ENCODE assay signal across 2 cellular contexts in the genomic region with DNA sequence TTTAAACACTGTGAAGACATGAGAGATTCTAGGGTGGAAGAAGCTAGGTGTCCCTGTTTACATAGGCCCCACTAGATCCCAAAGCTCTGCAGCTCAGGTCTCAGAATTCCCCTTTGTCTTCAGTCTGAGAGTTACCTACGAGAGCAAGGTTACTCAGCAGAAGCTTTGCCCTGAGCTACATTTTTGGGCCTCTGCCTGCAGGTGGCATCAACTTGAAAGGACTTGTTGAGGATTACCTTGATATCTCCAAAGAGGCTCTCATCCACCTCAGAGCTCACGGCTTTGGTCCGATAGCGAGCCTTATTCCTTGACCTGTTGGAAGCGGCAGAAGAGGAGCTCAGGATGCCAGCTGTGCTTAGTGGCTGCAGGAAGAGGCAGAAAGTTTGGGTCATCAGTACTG.
TF ChIP-seq lines count a peak whose summit lies in the region.

No MANE protein-coding gene starts in this region.

TF ChIP-seq in liver, 16 proteins besides CTCF, POLR2A, EP300 and RAD21:
- TF ChIP-seq HNF4G (IDR thresholded peaks at IDR 0.05) (no peak), EGR1 (IDR thresholded peaks at IDR 0.05; ENCODE audit: low read depth in 2 of 2) (no peak), TAF1 (conservative IDR thresholded peaks at IDR 0.05) (no peak), FOXA1 (IDR thresholded peaks at IDR 0.05) (no peak), GABPA (IDR thresholded peaks at IDR 0.05 in 1 of 2, conservative IDR thresholded peaks at IDR 0.05 in 1 of 2) (no peak), NR2F2 (IDR thresholded peaks at IDR 0.05) (no peak), JUND (IDR thresholded peaks at IDR 0.05) (no peak), YY1 (IDR thresholded peaks at IDR 0.05) (no peak), HNF4A (conservative IDR thresholded peaks at IDR 0.05) (no peak)
- TF ChIP-seq, protein P1, sequence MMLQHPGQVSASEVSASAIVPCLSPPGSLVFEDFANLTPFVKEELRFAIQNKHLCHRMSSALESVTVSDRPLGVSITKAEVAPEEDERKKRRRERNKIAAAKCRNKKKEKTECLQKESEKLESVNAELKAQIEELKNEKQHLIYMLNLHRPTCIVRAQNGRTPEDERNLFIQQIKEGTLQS (IDR thresholded peaks at IDR 0.05), result no peak
- TF ChIP-seq, protein P2, sequence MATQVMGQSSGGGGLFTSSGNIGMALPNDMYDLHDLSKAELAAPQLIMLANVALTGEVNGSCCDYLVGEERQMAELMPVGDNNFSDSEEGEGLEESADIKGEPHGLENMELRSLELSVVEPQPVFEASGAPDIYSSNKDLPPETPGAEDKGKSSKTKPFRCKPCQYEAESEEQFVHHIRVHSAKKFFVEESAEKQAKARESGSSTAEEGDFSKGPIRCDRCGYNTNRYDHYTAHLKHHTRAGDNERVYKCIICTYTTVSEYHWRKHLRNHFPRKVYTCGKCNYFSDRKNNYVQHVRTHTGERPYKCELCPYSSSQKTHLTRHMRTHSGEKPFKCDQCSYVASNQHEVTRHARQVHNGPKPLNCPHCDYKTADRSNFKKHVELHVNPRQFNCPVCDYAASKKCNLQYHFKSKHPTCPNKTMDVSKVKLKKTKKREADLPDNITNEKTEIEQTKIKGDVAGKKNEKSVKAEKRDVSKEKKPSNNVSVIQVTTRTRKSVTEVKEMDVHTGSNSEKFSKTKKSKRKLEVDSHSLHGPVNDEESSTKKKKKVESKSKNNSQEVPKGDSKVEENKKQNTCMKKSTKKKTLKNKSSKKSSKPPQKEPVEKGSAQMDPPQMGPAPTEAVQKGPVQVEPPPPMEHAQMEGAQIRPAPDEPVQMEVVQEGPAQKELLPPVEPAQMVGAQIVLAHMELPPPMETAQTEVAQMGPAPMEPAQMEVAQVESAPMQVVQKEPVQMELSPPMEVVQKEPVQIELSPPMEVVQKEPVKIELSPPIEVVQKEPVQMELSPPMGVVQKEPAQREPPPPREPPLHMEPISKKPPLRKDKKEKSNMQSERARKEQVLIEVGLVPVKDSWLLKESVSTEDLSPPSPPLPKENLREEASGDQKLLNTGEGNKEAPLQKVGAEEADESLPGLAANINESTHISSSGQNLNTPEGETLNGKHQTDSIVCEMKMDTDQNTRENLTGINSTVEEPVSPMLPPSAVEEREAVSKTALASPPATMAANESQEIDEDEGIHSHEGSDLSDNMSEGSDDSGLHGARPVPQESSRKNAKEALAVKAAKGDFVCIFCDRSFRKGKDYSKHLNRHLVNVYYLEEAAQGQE (IDR thresholded peaks at IDR 0.05), result no peak
- TF ChIP-seq, protein P3, sequence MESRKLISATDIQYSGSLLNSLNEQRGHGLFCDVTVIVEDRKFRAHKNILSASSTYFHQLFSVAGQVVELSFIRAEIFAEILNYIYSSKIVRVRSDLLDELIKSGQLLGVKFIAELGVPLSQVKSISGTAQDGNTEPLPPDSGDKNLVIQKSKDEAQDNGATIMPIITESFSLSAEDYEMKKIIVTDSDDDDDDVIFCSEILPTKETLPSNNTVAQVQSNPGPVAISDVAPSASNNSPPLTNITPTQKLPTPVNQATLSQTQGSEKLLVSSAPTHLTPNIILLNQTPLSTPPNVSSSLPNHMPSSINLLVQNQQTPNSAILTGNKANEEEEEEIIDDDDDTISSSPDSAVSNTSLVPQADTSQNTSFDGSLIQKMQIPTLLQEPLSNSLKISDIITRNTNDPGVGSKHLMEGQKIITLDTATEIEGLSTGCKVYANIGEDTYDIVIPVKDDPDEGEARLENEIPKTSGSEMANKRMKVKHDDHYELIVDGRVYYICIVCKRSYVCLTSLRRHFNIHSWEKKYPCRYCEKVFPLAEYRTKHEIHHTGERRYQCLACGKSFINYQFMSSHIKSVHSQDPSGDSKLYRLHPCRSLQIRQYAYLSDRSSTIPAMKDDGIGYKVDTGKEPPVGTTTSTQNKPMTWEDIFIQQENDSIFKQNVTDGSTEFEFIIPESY (IDR thresholded peaks at IDR 0.05), result no peak

TF ChIP-seq in HepG2, 621 proteins besides CTCF, POLR2A, EP300 and RAD21:
- TF ChIP-seq, protein P4, sequence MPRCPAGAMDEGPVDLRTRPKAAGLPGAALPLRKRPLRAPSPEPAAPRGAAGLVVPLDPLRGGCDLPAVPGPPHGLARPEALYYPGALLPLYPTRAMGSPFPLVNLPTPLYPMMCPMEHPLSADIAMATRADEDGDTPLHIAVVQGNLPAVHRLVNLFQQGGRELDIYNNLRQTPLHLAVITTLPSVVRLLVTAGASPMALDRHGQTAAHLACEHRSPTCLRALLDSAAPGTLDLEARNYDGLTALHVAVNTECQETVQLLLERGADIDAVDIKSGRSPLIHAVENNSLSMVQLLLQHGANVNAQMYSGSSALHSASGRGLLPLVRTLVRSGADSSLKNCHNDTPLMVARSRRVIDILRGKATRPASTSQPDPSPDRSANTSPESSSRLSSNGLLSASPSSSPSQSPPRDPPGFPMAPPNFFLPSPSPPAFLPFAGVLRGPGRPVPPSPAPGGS (CRISPR knock-in tag; IDR thresholded peaks at IDR 0.05), result no peak
- TF ChIP-seq ZNF614 (CRISPR knock-in tag; IDR thresholded peaks at IDR 0.05; ENCODE audit: borderline replicate concordance), result no peak
- TF ChIP-seq CEBPG (CRISPR knock-in tag; IDR thresholded peaks at IDR 0.05), result no peak
- TF ChIP-seq HNRNPLL (IDR thresholded peaks at IDR 0.05; ENCODE audit: low read depth, low read length, poor library complexity, severe bottlenecking), result no peak
- TF ChIP-seq ZBTB20 (CRISPR knock-in tag; IDR thresholded peaks at IDR 0.05; ENCODE audit: borderline replicate concordance, low read depth), result no peak
- no peak for TF ChIP-seq CEBPB (IDR thresholded peaks at IDR 0.05; ENCODE audit: borderline replicate concordance, low read depth, low read length)
- TF ChIP-seq PRPF4 (IDR thresholded peaks at IDR 0.05; ENCODE audit: low read depth, low read length, poor library complexity, severe bottlenecking), result no peak
- TF ChIP-seq, protein P5, sequence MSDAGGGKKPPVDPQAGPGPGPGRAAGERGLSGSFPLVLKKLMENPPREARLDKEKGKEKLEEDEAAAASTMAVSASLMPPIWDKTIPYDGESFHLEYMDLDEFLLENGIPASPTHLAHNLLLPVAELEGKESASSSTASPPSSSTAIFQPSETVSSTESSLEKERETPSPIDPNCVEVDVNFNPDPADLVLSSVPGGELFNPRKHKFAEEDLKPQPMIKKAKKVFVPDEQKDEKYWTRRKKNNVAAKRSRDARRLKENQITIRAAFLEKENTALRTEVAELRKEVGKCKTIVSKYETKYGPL (CRISPR knock-in tag; IDR thresholded peaks at IDR 0.05), result no peak
- no peak for TF ChIP-seq MYC (CRISPR knock-in tag; IDR thresholded peaks at IDR 0.05; ENCODE audit: borderline replicate concordance)
- no peak for TF ChIP-seq ZNF790 (CRISPR knock-in tag; IDR thresholded peaks at IDR 0.05; ENCODE audit: borderline replicate concordance)
- no peak for TF ChIP-seq REL (CRISPR knock-in tag; conservative IDR thresholded peaks at IDR 0.05)
- no peak for TF ChIP-seq CREM (IDR thresholded peaks at IDR 0.05)
- TF ChIP-seq CREM (CRISPR knock-in tag; IDR thresholded peaks at IDR 0.05), result no peak
- TF ChIP-seq ZNF841 (CRISPR knock-in tag; IDR thresholded peaks at IDR 0.05; ENCODE audit: borderline replicate concordance), result no peak
- TF ChIP-seq KLF15 (CRISPR knock-in tag; IDR thresholded peaks at IDR 0.05; ENCODE audit: borderline replicate concordance), result no peak
- TF ChIP-seq, protein P6, sequence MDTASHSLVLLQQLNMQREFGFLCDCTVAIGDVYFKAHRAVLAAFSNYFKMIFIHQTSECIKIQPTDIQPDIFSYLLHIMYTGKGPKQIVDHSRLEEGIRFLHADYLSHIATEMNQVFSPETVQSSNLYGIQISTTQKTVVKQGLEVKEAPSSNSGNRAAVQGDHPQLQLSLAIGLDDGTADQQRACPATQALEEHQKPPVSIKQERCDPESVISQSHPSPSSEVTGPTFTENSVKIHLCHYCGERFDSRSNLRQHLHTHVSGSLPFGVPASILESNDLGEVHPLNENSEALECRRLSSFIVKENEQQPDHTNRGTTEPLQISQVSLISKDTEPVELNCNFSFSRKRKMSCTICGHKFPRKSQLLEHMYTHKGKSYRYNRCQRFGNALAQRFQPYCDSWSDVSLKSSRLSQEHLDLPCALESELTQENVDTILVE (CRISPR knock-in tag; IDR thresholded peaks at IDR 0.05), result no peak
- TF ChIP-seq, protein P7, sequence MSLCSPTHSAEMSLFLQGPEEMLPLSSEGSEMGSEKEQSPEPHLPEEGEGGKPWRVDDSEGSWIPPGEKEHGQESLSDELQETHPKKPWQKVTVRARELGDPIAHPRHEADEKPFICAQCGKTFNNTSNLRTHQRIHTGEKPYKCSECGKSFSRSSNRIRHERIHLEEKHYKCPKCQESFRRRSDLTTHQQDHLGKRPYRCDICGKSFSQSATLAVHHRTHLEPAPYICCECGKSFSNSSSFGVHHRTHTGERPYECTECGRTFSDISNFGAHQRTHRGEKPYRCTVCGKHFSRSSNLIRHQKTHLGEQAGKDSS (CRISPR knock-in tag; IDR thresholded peaks at IDR 0.05; ENCODE audit: borderline replicate concordance, low read depth), result no peak
- TF ChIP-seq, protein P8, sequence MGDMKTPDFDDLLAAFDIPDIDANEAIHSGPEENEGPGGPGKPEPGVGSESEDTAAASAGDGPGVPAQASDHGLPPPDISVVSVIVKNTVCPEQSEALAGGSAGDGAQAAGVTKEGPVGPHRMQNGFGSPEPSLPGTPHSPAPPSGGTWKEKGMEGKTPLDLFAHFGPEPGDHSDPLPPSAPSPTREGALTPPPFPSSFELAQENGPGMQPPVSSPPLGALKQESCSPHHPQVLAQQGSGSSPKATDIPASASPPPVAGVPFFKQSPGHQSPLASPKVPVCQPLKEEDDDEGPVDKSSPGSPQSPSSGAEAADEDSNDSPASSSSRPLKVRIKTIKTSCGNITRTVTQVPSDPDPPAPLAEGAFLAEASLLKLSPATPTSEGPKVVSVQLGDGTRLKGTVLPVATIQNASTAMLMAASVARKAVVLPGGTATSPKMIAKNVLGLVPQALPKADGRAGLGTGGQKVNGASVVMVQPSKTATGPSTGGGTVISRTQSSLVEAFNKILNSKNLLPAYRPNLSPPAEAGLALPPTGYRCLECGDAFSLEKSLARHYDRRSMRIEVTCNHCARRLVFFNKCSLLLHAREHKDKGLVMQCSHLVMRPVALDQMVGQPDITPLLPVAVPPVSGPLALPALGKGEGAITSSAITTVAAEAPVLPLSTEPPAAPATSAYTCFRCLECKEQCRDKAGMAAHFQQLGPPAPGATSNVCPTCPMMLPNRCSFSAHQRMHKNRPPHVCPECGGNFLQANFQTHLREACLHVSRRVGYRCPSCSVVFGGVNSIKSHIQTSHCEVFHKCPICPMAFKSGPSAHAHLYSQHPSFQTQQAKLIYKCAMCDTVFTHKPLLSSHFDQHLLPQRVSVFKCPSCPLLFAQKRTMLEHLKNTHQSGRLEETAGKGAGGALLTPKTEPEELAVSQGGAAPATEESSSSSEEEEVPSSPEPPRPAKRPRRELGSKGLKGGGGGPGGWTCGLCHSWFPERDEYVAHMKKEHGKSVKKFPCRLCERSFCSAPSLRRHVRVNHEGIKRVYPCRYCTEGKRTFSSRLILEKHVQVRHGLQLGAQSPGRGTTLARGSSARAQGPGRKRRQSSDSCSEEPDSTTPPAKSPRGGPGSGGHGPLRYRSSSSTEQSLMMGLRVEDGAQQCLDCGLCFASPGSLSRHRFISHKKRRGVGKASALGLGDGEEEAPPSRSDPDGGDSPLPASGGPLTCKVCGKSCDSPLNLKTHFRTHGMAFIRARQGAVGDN (CRISPR knock-in tag; IDR thresholded peaks at IDR 0.05), result no peak
- no peak for TF ChIP-seq ZSCAN29 (CRISPR knock-in tag; conservative IDR thresholded peaks at IDR 0.05)
- TF ChIP-seq, protein P9, sequence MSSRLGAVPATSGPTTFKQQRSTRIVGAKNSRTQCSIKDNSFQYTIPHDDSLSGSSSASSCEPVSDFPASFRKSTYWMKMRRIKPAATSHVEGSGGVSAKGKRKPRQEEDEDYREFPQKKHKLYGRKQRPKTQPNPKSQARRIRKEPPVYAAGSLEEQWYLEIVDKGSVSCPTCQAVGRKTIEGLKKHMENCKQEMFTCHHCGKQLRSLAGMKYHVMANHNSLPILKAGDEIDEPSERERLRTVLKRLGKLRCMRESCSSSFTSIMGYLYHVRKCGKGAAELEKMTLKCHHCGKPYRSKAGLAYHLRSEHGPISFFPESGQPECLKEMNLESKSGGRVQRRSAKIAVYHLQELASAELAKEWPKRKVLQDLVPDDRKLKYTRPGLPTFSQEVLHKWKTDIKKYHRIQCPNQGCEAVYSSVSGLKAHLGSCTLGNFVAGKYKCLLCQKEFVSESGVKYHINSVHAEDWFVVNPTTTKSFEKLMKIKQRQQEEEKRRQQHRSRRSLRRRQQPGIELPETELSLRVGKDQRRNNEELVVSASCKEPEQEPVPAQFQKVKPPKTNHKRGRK (CRISPR knock-in tag; IDR thresholded peaks at IDR 0.05), result no peak
